ENCODE assay signal across 9 cellular contexts in the genomic region with DNA sequence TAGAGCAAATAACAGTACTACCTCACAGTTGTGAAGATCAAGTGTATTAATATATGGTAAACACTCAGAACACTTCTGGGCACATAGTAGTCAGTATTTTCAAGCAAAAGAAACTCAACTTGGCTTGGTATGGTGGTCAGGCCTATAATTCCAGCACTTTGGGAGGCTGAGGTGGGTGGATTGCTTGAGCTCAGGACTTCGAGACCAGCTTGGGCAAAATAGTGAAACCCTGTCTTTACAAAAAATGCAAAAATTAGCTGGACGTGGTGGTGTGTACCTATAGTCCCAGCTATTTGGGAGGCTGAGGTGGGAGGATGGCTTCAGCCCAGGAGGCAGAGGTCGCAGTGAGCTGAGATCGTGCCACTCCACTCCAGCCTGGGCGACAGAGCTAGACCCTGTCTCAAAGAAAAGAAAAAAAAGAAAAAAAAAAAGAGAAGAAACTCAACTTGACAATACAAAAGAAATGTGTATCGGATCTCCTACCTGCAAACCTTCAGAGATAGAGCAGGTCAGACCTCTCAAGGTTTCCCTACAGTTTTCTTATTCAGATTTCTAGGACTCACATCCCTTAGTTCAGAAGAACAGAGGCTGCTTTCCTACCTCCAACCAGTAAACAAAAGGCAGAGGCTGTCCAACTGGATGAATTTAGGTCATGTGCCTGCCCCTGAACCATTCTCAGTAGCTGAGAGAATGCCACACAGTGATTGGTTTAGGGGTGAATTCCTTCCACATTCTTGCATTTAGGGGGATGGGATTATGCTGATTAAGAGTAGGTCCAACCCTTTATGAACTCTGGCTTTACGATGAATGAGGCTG. TPM values are rescaled to one million over a fixed set of nuclear protein-coding genes. Genes with fewer than 3 reads are reported as not detected.
A peak's percentile ranks its signal among the peaks of the same experiment; 100 is the strongest.
DNase-seq lines count a peak whose midpoint lies in the region; ATAC-seq and TF ChIP-seq lines count a peak whose summit lies in the region.
"Had no signal": no experiment of that assay in that cellular context is flagged by ENCODE, and none has a peak within 500 bp of the region (broad histone marks: within the 10 kb centered on the region; RNA-seq: fewer than 3 reads in every experiment).

No MANE protein-coding gene starts in this region.

- no peak overlapping the region for H3K27ac ChIP-seq in body of pancreas
- H3K27ac ChIP-seq: 22Rv1 had no signal

- intact Hi-C loops in body of pancreas (cut with DNase I): no loop called here

- DNase-seq in DMS153 (lab: John Stamatoyannopoulos, UW) (peak; percentile 48), DMS153 treated with DMSO at 0.1 percent for 48 hours (lab: John Stamatoyannopoulos, UW; ENCODE audit: unreplicated experiment) (no peak), OCI-M1 (lab: John Stamatoyannopoulos, UW) (peak; percentile 54), fibroblast of peridontal ligament (ENCODE audit: extremely low read depth) (peak; percentile 73), renal cortical epithelial cell (ENCODE audit: low read depth) (peak; percentile 85), germinal center (ENCODE audit: low spot score) (no peak), body of pancreas (no peak)

- no peak for TF ChIP-seq POLR2A in body of pancreas (IDR thresholded peaks at IDR 0.05)

- no peaks in the 10 kb centered on the region for H3K9me3 ChIP-seq in body of pancreas

- no peaks in the 10 kb centered on the region for H3K36me3 ChIP-seq in body of pancreas (replicated peaks in 1 of 2; ENCODE audit: insufficient read depth in 1 of 2, low read depth in 2 of 2)

- H3K4me1 ChIP-seq in body of pancreas: peaks cover 15% of the 10 kb centered on the region

- WGBS in body of pancreas, 2 donors: 77 to 83% methylated on average over 7 of the region's 7 CpGs

- TF ChIP-seq CTCF in body of pancreas (IDR thresholded peaks at IDR 0.05): no peak

- no peaks in the 10 kb centered on the region for H3K27me3 ChIP-seq in body of pancreas

- no peak for ATAC-seq in GM18873 (IDR thresholded peaks at IDR 0.05; ENCODE audit: low FRiP score, unreplicated experiment)
- no peak for ATAC-seq in body of pancreas

- H3K4me3 ChIP-seq in body of pancreas: no peak overlapping the region

RNA-seq across cellular contexts. Expression of gene KPNA2, which starts 1.7 kb away (rescaled TPM):
- 72.1 and 115 TPM in 2 replicates for total RNA-seq in renal cortical epithelial cell
- 1 to 10 TPM; 4.6 to 5.2 TPM for total RNA-seq in body of pancreas

RNA-seq across cellular contexts. Expression of gene C17orf58, which starts 37.6 kb away (rescaled TPM):
- total RNA-seq in renal cortical epithelial cell: 8.5 and 9.7 TPM in 2 replicates
- 1 to 10 TPM; 6.0 to 6.3 TPM for total RNA-seq in body of pancreas

Comparison
In these comparisons a context has a peak if more than half of its experiments do, and no peak if none do; other contexts are left out.
1. DNase-seq: peak in DMS153 (single experiment), OCI-M1 (single experiment), fibroblast of peridontal ligament (single experiment) and renal cortical epithelial cell (single experiment); none in DMS153 treated with DMSO at 0.1 percent for 48 hours (single experiment), germinal center (single experiment) and body of pancreas (0 of 4).
2. RNA of gene KPNA2, which starts 1.7 kb away (total RNA-seq): 72.1 to 115 TPM in renal cortical epithelial cell; 4.6 to 5.2 TPM in body of pancreas; every median in the first group is over 10 times any median in the second.